Comparison of ENCODE assay signal across 11 cellular contexts in genomic region chr6:149079911-149080501, GRCh38.
DNase-seq lines count a peak whose midpoint lies in the region; ATAC-seq, FAIRE-seq and TF ChIP-seq lines count a peak whose summit lies in the region.
"Had no signal": no experiment of that assay in that cellular context is flagged by ENCODE, and none has a peak within 500 bp of the region (broad histone marks: within the 10 kb centered on the region; RNA-seq: fewer than 3 reads in every experiment).

No MANE protein-coding gene starts in this region.

- H3K9ac ChIP-seq in HepG2 (ENCODE audit: insufficient read depth, low read depth, low read length) = no peak overlapping the region

- no peak overlapping the region for H3K4me3 Mint-ChIP-seq in activated CD4-positive, alpha-beta T cell treated with anti-CD3 and anti-CD28 coated beads, Interleukin-2, amount 10 ng/mL, durations not matched to agents 24 days and 14 days
- H3K4me3 Mint-ChIP-seq in activated CD4-positive, alpha-beta T cell treated with anti-CD3 and anti-CD28 coated beads for 36 hours = no peak overlapping the region
- H3K4me3 Mint-ChIP-seq in type B pancreatic cell = no peak overlapping the region
- H3K4me3 Mint-ChIP-seq: CD4-positive, alpha-beta memory T cell; central memory CD8-positive, alpha-beta T cell had no signal

- BruUV-seq in HepG2 (replicated peaks; lab: Mats Ljungman, UMichigan) (no TSS peak), A673 (replicated peaks; lab: Mats Ljungman, UMichigan) (no TSS peak)

- no peaks in the 10 kb centered on the region for H3K9me3 Mint-ChIP-seq in activated CD4-positive, alpha-beta T cell treated with anti-CD3 and anti-CD28 coated beads, Interleukin-2, amount 10 ng/mL, durations not matched to agents 24 days and 14 days
- no peaks in the 10 kb centered on the region for H3K9me3 Mint-ChIP-seq in activated CD4-positive, alpha-beta T cell treated with anti-CD3 and anti-CD28 coated beads for 36 hours (ENCODE audit: low read depth)
- H3K9me3 Mint-ChIP-seq in type B pancreatic cell = no peaks in the 10 kb centered on the region
- H3K9me3 Mint-ChIP-seq: CD4-positive, alpha-beta memory T cell; central memory CD8-positive, alpha-beta T cell had no signal

- peaks cover 44% of the 10 kb centered on the region for H3K4me1 ChIP-seq in HepG2 (ENCODE audit: insufficient read depth, low read length)
- no peaks in the 10 kb centered on the region for H3K4me1 ChIP-seq in A673 (ENCODE audit: insufficient read depth, low read length, poor library complexity, severe bottlenecking)

- 74% methylated on average over 5 of the region's 6 CpGs for WGBS in HepG2 (ENCODE audit: low lambda C conversion rate)

- DNase-seq in activated CD4-positive, alpha-beta T cell treated with anti-CD3 and anti-CD28 coated beads, Interleukin-2, amount 10 ng/mL, durations not matched to agents 24 days and 14 days = peak; percentile 56
- no peak for DNase-seq in activated CD4-positive, alpha-beta T cell treated with anti-CD3 and anti-CD28 coated beads for 36 hours
- DNase-seq in brain microvascular endothelial cell (peak; percentile 32), HepG2 (ENCODE audit: low spot score) (no peak), type B pancreatic cell (ENCODE audit: extremely low spot score, unreplicated experiment) (no peak), NCI-H2196 treated with DMSO at 0.1 percent for 48 hours (lab: John Stamatoyannopoulos, UW; ENCODE audit: unreplicated experiment) (no peak), A673 (ENCODE audit: low spot score) (no peak)
- DNase-seq in stimulated activated CD4-positive, alpha-beta T cell treated with anti-CD3 and anti-CD28 coated beads, Interleukin-1b, Interleukin-23, amount 100 ng/mL, for 48 hours = no peak
- DNase-seq: CD4-positive, alpha-beta memory T cell; retina had no signal

- H3K27ac Mint-ChIP-seq in activated CD4-positive, alpha-beta T cell treated with anti-CD3 and anti-CD28 coated beads, Interleukin-2, amount 10 ng/mL, durations not matched to agents 24 days and 14 days = peak overlapping the region; percentile 77
- no peak overlapping the region for H3K27ac Mint-ChIP-seq in activated CD4-positive, alpha-beta T cell treated with anti-CD3 and anti-CD28 coated beads for 36 hours
- H3K27ac Mint-ChIP-seq in type B pancreatic cell = peak overlapping the region; percentile 31

- H3K9me3 ChIP-seq in HepG2 (ENCODE audit: low read length) = no peaks in the 10 kb centered on the region
- no peaks in the 10 kb centered on the region for H3K9me3 ChIP-seq in A673 (ENCODE audit: low read depth, low read length, poor library complexity, severe bottlenecking)

- H3K27me3 ChIP-seq in brain microvascular endothelial cell (replicated peaks) (no peaks in the 10 kb centered on the region), HepG2 (ENCODE audit: control insufficient read depth in 1 of 2, insufficient read depth in 2 of 2, low read length in 2 of 2) (no peaks in the 10 kb centered on the region), A673 (replicated peaks; ENCODE audit: insufficient read depth, low read depth, low read length, poor library complexity) (peaks cover 8% of the 10 kb centered on the region)

- FAIRE-seq in HepG2 (lab: Jason Lieb, UNC) = no peak

- H2AFZ ChIP-seq in HepG2 (ENCODE audit: low read length) = no peak overlapping the region

- peaks cover 14% of the 10 kb centered on the region for H3K36me3 Mint-ChIP-seq in activated CD4-positive, alpha-beta T cell treated with anti-CD3 and anti-CD28 coated beads, Interleukin-2, amount 10 ng/mL, durations not matched to agents 24 days and 14 days (ENCODE audit: low read depth)
- no peaks in the 10 kb centered on the region for H3K36me3 Mint-ChIP-seq in activated CD4-positive, alpha-beta T cell treated with anti-CD3 and anti-CD28 coated beads for 36 hours (ENCODE audit: low read depth)
- peaks cover 6% of the 10 kb centered on the region for H3K36me3 Mint-ChIP-seq in type B pancreatic cell

- intact Hi-C loops in activated CD4-positive, alpha-beta T cell treated with anti-CD3 and anti-CD28 coated beads, Interleukin-2, amount 10 ng/mL, durations not matched to agents 24 days and 14 days (cut with micrococcal nuclease) = loop anchor here (5.0 kb wide), 1 partner anchor 417 kb away; no protein-coding TSS in a partner anchor
- intact Hi-C loops in activated CD4-positive, alpha-beta T cell treated with anti-CD3 and anti-CD28 coated beads for 36 hours (cut with DNase I, micrococcal nuclease) = loop anchor here in 1 of 2 experiments (5.0 kb wide), 3 partner anchors 152 to 417 kb away; no protein-coding TSS in a partner anchor
- intact Hi-C loops in HepG2 (cut with micrococcal nuclease; ENCODE audit: unreplicated experiment) = loop anchor here (5.0 kb wide), 1 partner anchor 237 kb away; the partner anchor contains the start of gene TAB2
- intact Hi-C loops in A673 (cut with micrococcal nuclease; ENCODE audit: unreplicated experiment) = no loop called here

- H3K4me3 ChIP-seq in brain microvascular endothelial cell (ENCODE audit: low read depth, low read length) = no peak overlapping the region
- no peak overlapping the region for H3K4me3 ChIP-seq in HepG2 (replicated peaks in 1 of 3; ENCODE audit: insufficient read depth in 1 of 3, low read depth in 2 of 3, low read length in 3 of 3)
- H3K4me3 ChIP-seq in A673 (ENCODE audit: low read depth, low read length, poor library complexity, severe bottlenecking) = no peak overlapping the region

- TF ChIP-seq POLR2A in HepG2 (IDR thresholded peaks at IDR 0.05; ENCODE audit: insufficient read depth in 1 of 2, low read depth in 2 of 2, low read length in 2 of 2) = no peak

- no peak for TF ChIP-seq CTCF in brain microvascular endothelial cell (IDR thresholded peaks at IDR 0.05; ENCODE audit: low read depth, low read length, missing control alignments)
- no peak for TF ChIP-seq CTCF in HepG2 (CRISPR knock-in tag; IDR thresholded peaks at IDR 0.05)
- no peak for TF ChIP-seq CTCF in type B pancreatic cell (conservative IDR thresholded peaks at IDR 0.05)
- no peak for TF ChIP-seq CTCF in A673 (conservative IDR thresholded peaks at IDR 0.05; ENCODE audit: low read depth, low read length)

- H3K27me3 Mint-ChIP-seq in activated CD4-positive, alpha-beta T cell treated with anti-CD3 and anti-CD28 coated beads, Interleukin-2, amount 10 ng/mL, durations not matched to agents 24 days and 14 days = no peaks in the 10 kb centered on the region
- no peaks in the 10 kb centered on the region for H3K27me3 Mint-ChIP-seq in activated CD4-positive, alpha-beta T cell treated with anti-CD3 and anti-CD28 coated beads for 36 hours
- no peaks in the 10 kb centered on the region for H3K27me3 Mint-ChIP-seq in type B pancreatic cell
- H3K27me3 Mint-ChIP-seq: CD4-positive, alpha-beta memory T cell; central memory CD8-positive, alpha-beta T cell had no signal

- H3K79me2 ChIP-seq in HepG2 (ENCODE audit: insufficient read depth, low read length) = no peaks in the 10 kb centered on the region

- no peaks in the 10 kb centered on the region for H4K20me1 ChIP-seq in HepG2 (ENCODE audit: insufficient read depth, low read length)

- peaks cover 79% of the 10 kb centered on the region for H3K4me1 Mint-ChIP-seq in activated CD4-positive, alpha-beta T cell treated with anti-CD3 and anti-CD28 coated beads, Interleukin-2, amount 10 ng/mL, durations not matched to agents 24 days and 14 days
- peaks cover 67% of the 10 kb centered on the region for H3K4me1 Mint-ChIP-seq in activated CD4-positive, alpha-beta T cell treated with anti-CD3 and anti-CD28 coated beads for 36 hours
- H3K4me1 Mint-ChIP-seq in type B pancreatic cell (ENCODE audit: unreplicated experiment) = peaks cover 49% of the 10 kb centered on the region

- ATAC-seq in activated CD4-positive, alpha-beta T cell treated with anti-CD3 and anti-CD28 coated beads for 36 hours = no peak
- ATAC-seq in HepG2 = peak; percentile 41; the same call in 2 of the 3 replicates

- CTCF ChIA-PET in activated CD4-positive, alpha-beta T cell treated with anti-CD3 and anti-CD28 coated beads for 36 hours (lab: Charles Lee) = interaction anchor here (1.0 to 1.9 kb wide), 7 partner anchors 9 to 355 kb away, joined by 3 to 26 read pairs (median 5); no protein-coding TSS in a partner anchor
- CTCF ChIA-PET in HepG2 (lab: Yijun Ruan, JAX; ENCODE audit: low intra/inter-chr PET ratio, low total read pairs) = no interaction called here
- CTCF ChIA-PET in A673 (lab: Charles Lee) = no interaction called here

- no peak for TF ChIP-seq EP300 in HepG2 (IDR thresholded peaks at IDR 0.05; ENCODE audit: low read depth in 2 of 2, low read length in 2 of 2)
- TF ChIP-seq EP300 in HepG2 (CRISPR knock-in tag; IDR thresholded peaks at IDR 0.05; ENCODE audit: borderline replicate concordance) = no peak

- H3K4me2 ChIP-seq in HepG2 (ENCODE audit: low read depth, low read length) = 0 out of 2 replicates have a peak overlapping the region, but pooled peaks have one; percentile 8

- H3K27ac ChIP-seq in brain microvascular endothelial cell (peak overlapping the region; percentile 53), HepG2 (ENCODE audit: extremely low read length, insufficient read depth, low read length) (no peak overlapping the region), A673 (ENCODE audit: low read depth, low read length, poor library complexity, severe bottlenecking) (no peak overlapping the region)

- no peak for TF ChIP-seq RAD21 in HepG2 (CRISPR knock-in tag; IDR thresholded peaks at IDR 0.05)

- no peaks in the 10 kb centered on the region for H3K36me3 ChIP-seq in brain microvascular endothelial cell (replicated peaks)
- no peaks in the 10 kb centered on the region for H3K36me3 ChIP-seq in HepG2 (replicated peaks in 1 of 2; ENCODE audit: control insufficient read depth in 1 of 2, insufficient read depth in 2 of 2, low read length in 2 of 2)
- no peaks in the 10 kb centered on the region for H3K36me3 ChIP-seq in A673 (ENCODE audit: insufficient read depth, low read length, poor library complexity, severe bottlenecking)

- in situ Hi-C loops in brain microvascular endothelial cell (cut with HindIII; ENCODE audit: low pct_ligation_motif_present, low sequenced_read_pairs) (loop anchor here (25.0 kb wide), 1 partner anchor 332 kb away; the partner anchor contains the start of gene SUMO4), HepG2 (cut with HindIII; ENCODE audit: extremely low pct_ligation_motif_present, low pct_unique_long_range_greater_than_20kb) (loop anchor here (5.0 kb wide), 2 partner anchors 48 to 347 kb away; no protein-coding TSS in a partner anchor)

- POLR2A ChIA-PET in activated CD4-positive, alpha-beta T cell treated with anti-CD3 and anti-CD28 coated beads for 36 hours (lab: Charles Lee) = interaction anchor here (1.2 kb wide), 1 partner anchor 34 kb away, joined by 3 read pairs; no protein-coding TSS in a partner anchor
- POLR2A ChIA-PET in HepG2 (lab: Yijun Ruan, JAX) (no interaction called here), A673 (lab: Charles Lee; ENCODE audit: low non-redundant PET) (no interaction called here)

TF ChIP-seq in HepG2, 621 proteins besides CTCF, POLR2A, EP300 and RAD21 (continues in another document):
- no peak for TF ChIP-seq ZFP90 (CRISPR knock-in tag; IDR thresholded peaks at IDR 0.05; ENCODE audit: borderline replicate concordance)

Comparison
In these comparisons a context has a peak if more than half of its experiments do, and no peak if none do; other contexts are left out.
1. DNase-seq: peak in activated CD4-positive, alpha-beta T cell treated with anti-CD3 and anti-CD28 coated beads, Interleukin-2, amount 10 ng/mL, durations not matched to agents 24 days and 14 days (single experiment) and brain microvascular endothelial cell (single experiment); none in activated CD4-positive, alpha-beta T cell treated with anti-CD3 and anti-CD28 coated beads for 36 hours (single experiment), HepG2 (single experiment), type B pancreatic cell (single experiment), NCI-H2196 treated with DMSO at 0.1 percent for 48 hours (single experiment), stimulated activated CD4-positive, alpha-beta T cell treated with anti-CD3 and anti-CD28 coated beads, Interleukin-1b, Interleukin-23, amount 100 ng/mL, for 48 hours (single experiment) and A673 (single experiment).